In genomic region chr6:42766163-42766670, GRCh38 we compare ENCODE assay signal across 17 cellular contexts. TPM values are rescaled to one million over a fixed set of nuclear protein-coding genes. Genes with fewer than 3 reads are reported as not detected.
DNase-seq lines count a peak whose midpoint lies in the region; ATAC-seq lines count a peak whose summit lies in the region.
"Had no signal": no experiment of that assay in that cellular context is flagged by ENCODE, and none has a peak within 500 bp of the region (broad histone marks: within the 10 kb centered on the region; RNA-seq: fewer than 3 reads in every experiment).

No MANE protein-coding gene starts in this region.

- no peak overlapping the region for H3K27ac ChIP-seq in CD4-positive, CD25-positive, alpha-beta regulatory T cell (ENCODE audit: insufficient read depth, low read length, poor library complexity, severe bottlenecking)
- H3K27ac ChIP-seq in naive thymus-derived CD4-positive, alpha-beta T cell (ENCODE audit: low read depth, low read length), result no peak overlapping the region
- H3K27ac ChIP-seq: ascending aorta, uterus, VCaP had no signal

- H3K4me3 Mint-ChIP-seq in CD4-positive, CD25-positive, alpha-beta regulatory T cell, result no peak overlapping the region
- H3K4me3 Mint-ChIP-seq in naive thymus-derived CD4-positive, alpha-beta T cell, result no peak overlapping the region
- H3K4me3 Mint-ChIP-seq: CD8-positive, alpha-beta T cell; H9 had no signal

- CTCF ChIA-PET in naive thymus-derived CD4-positive, alpha-beta T cell (lab: Charles Lee), result interaction anchor here (0.7 to 1.2 kb wide), 2 partner anchors 65 to 334 kb away, joined by 3 read pairs; no protein-coding TSS in a partner anchor

- intact Hi-C loops in naive thymus-derived CD4-positive, alpha-beta T cell (cut with micrococcal nuclease), result no loop called here

- no peak for DNase-seq in CD4-positive, CD25-positive, alpha-beta regulatory T cell
- peak; percentile 59 for DNase-seq in MG63
- DNase-seq in dermis blood vessel endothelial cell, result peak; percentile 36
- DNase-seq in naive thymus-derived CD4-positive, alpha-beta T cell, result no peak
- no peak for DNase-seq in MV-4-11 (lab: John Stamatoyannopoulos, UW)
- DNase-seq in activated T-cell treated with anti-CD3 and anti-CD28 coated beads for 4 hours, result no peak
- no peak for DNase-seq in activated naive CD4-positive, alpha-beta T cell treated with Interleukin-2 at 50 U/mL for 16 hours
- DNase-seq in activated effector memory CD4-positive, alpha-beta T cell treated with anti-CD3 and anti-CD28 coated beads, Interleukin-2, amount 50 U/mL, for 16 hours, result no peak
- DNase-seq: CD8-positive, alpha-beta T cell; H9; NCI-H446; stimulated activated CD4-positive, alpha-beta T cell treated with anti-CD3 and anti-CD28 coated beads, Interleukin-12 subunit alpha, Interleukin-12 subunit beta, amount 100 ng/mL, for 4 hours; uterus had no signal

- POLR2A ChIA-PET in naive thymus-derived CD4-positive, alpha-beta T cell (lab: Charles Lee), result interaction anchor here (0.5 to 42.6 kb wide), 4 partner anchors 12 to 408 kb away, joined by 3 to 1628 read pairs (median 818); partner anchors contain the start of genes BICRAL and TBCC

- H3K4me3 ChIP-seq in CD4-positive, CD25-positive, alpha-beta regulatory T cell (ENCODE audit: low read depth, low read length), result no peak overlapping the region
- no peak overlapping the region for H3K4me3 ChIP-seq in MG63
- no peak overlapping the region for H3K4me3 ChIP-seq in naive thymus-derived CD4-positive, alpha-beta T cell (ENCODE audit: low read length)
- H3K4me3 ChIP-seq: ascending aorta, uterus had no signal

- peaks cover 24 to 53% (median 29%) of the 10 kb centered on the region in 4 donors for H3K4me1 Mint-ChIP-seq in CD4-positive, CD25-positive, alpha-beta regulatory T cell
- peaks cover 18 to 58% (median 48%) of the 10 kb centered on the region in 7 donors for H3K4me1 Mint-ChIP-seq in naive thymus-derived CD4-positive, alpha-beta T cell

- no peaks in the 10 kb centered on the region for H3K36me3 ChIP-seq in CD4-positive, CD25-positive, alpha-beta regulatory T cell (ENCODE audit: control insufficient read depth, insufficient read depth, low read length)
- H3K36me3 ChIP-seq in MG63, result no peaks in the 10 kb centered on the region
- no peaks in the 10 kb centered on the region for H3K36me3 ChIP-seq in naive thymus-derived CD4-positive, alpha-beta T cell (ENCODE audit: control insufficient read depth in 2 of 3, insufficient read depth in 3 of 3, low read length in 3 of 3)
- H3K36me3 ChIP-seq: uterus had no signal

- H3K36me3 Mint-ChIP-seq in CD4-positive, CD25-positive, alpha-beta regulatory T cell, result peaks cover 16% of the 10 kb centered on the region
- H3K36me3 Mint-ChIP-seq in naive thymus-derived CD4-positive, alpha-beta T cell, result peaks cover 8 to 30% (median 22%) of the 10 kb centered on the region in 5 donors

- ATAC-seq in CD4-positive, CD25-positive, alpha-beta regulatory T cell (ENCODE audit: low read depth in 2 of 2), result no peak
- ATAC-seq in naive thymus-derived CD4-positive, alpha-beta T cell, result no peak
- ATAC-seq: CD8-positive, alpha-beta T cell; Right ventricle myocardium inferior had no signal

- no peaks in the 10 kb centered on the region for H3K27me3 Mint-ChIP-seq in CD4-positive, CD25-positive, alpha-beta regulatory T cell
- H3K27me3 Mint-ChIP-seq in naive thymus-derived CD4-positive, alpha-beta T cell, result no peaks in the 10 kb centered on the region

- peaks cover 24% of the 10 kb centered on the region for H3K4me1 ChIP-seq in CD4-positive, CD25-positive, alpha-beta regulatory T cell (ENCODE audit: control insufficient read depth, insufficient read depth, low read length, poor library complexity, severe bottlenecking)
- H3K4me1 ChIP-seq in naive thymus-derived CD4-positive, alpha-beta T cell (ENCODE audit: control insufficient read depth in 2 of 2, insufficient read depth in 2 of 2, low read length in 2 of 2), result peaks cover 17 to 26% of the 10 kb centered on the region in 2 donors
- H3K4me1 ChIP-seq: uterus had no signal

- H3K27ac Mint-ChIP-seq in CD4-positive, CD25-positive, alpha-beta regulatory T cell, result peak overlapping the region in 2 of 3 donors; percentile 10 to 75
- H3K27ac Mint-ChIP-seq in naive thymus-derived CD4-positive, alpha-beta T cell, result peak overlapping the region in 5 of 9 donors; percentile 2 to 65 (median 15)
- H3K27ac Mint-ChIP-seq: CD8-positive, alpha-beta T cell had no signal

- H3K9me3 ChIP-seq in CD4-positive, CD25-positive, alpha-beta regulatory T cell (ENCODE audit: control insufficient read depth in 2 of 2, low read length in 2 of 2), result no peaks in the 10 kb centered on the region
- H3K9me3 ChIP-seq in MG63, result no peaks in the 10 kb centered on the region
- no peaks in the 10 kb centered on the region for H3K9me3 ChIP-seq in naive thymus-derived CD4-positive, alpha-beta T cell (ENCODE audit: control insufficient read depth in 2 of 3, low read length in 3 of 3)
- H3K9me3 ChIP-seq: ascending aorta, uterus had no signal

- no peaks in the 10 kb centered on the region for H3K27me3 ChIP-seq in CD4-positive, CD25-positive, alpha-beta regulatory T cell (ENCODE audit: control insufficient read depth, insufficient read depth, low read length)
- no peaks in the 10 kb centered on the region for H3K27me3 ChIP-seq in MG63
- no peaks in the 10 kb centered on the region for H3K27me3 ChIP-seq in naive thymus-derived CD4-positive, alpha-beta T cell (ENCODE audit: control insufficient read depth in 2 of 2, insufficient read depth in 2 of 2, low read length in 2 of 2)
- H3K27me3 ChIP-seq: ascending aorta, uterus had no signal

- peaks cover 0 to 3% (median 0%) of the 10 kb centered on the region in 7 donors for H3K9me3 Mint-ChIP-seq in CD4-positive, CD25-positive, alpha-beta regulatory T cell
- H3K9me3 Mint-ChIP-seq in naive thymus-derived CD4-positive, alpha-beta T cell, result peaks cover 0 to 8% (median 0%) of the 10 kb centered on the region in 11 donors
- H3K9me3 Mint-ChIP-seq: CD8-positive, alpha-beta T cell; H9 had no signal

RNA-seq across cellular contexts. Expression of gene BICRAL, which starts 15.6 kb away (rescaled TPM):
- 47.0 TPM for total RNA-seq in CD4-positive, CD25-positive, alpha-beta regulatory T cell
- polyA plus RNA-seq in CD4-positive, CD25-positive, alpha-beta regulatory T cell, result 1 to 10 TPM; 3.3 to 3.8 (median 3.4) TPM
- total RNA-seq in MG63 (2014; rRNA removed; shearing (Covaris generic); ENCODE audit: low replicate concordance), result 0.40 and 2.3 TPM in 2 replicates
- 4.9 and 6.8 TPM in 2 replicates for total RNA-seq in dermis blood vessel endothelial cell
- total RNA-seq in naive thymus-derived CD4-positive, alpha-beta T cell, result 10 to 100 TPM; 26.2 to 35.5 (median 31.8) TPM
- polyA plus RNA-seq in naive thymus-derived CD4-positive, alpha-beta T cell, result 1 to 10 TPM; 2.4 to 5.0 TPM

RNA-seq across cellular contexts. Expression of gene TBCC, which starts 20.3 kb away (rescaled TPM):
- 89.2 TPM for total RNA-seq in CD4-positive, CD25-positive, alpha-beta regulatory T cell
- polyA plus RNA-seq in CD4-positive, CD25-positive, alpha-beta regulatory T cell, result 100 to 1,000 TPM; 117 to 136 (median 134) TPM
- 29.2 and 37.5 TPM in 2 replicates for total RNA-seq in MG63 (2014; rRNA removed; shearing (Covaris generic); ENCODE audit: low replicate concordance)
- total RNA-seq in dermis blood vessel endothelial cell, result 41.9 and 53.4 TPM in 2 replicates
- total RNA-seq in naive thymus-derived CD4-positive, alpha-beta T cell, result 10 to 100 TPM; 39.6 to 74.8 (median 71.4) TPM
- polyA plus RNA-seq in naive thymus-derived CD4-positive, alpha-beta T cell, result 100 to 1,000 TPM; 103 to 119 TPM

RNA-seq across cellular contexts. Expression of gene PRPH2, which starts 43.8 kb away (rescaled TPM):
- total RNA-seq in CD4-positive, CD25-positive, alpha-beta regulatory T cell, result not detected
- under 1 TPM in 3 of 4 donors, not detected in 1; 0.07 to 0.29 (median 0.18) TPM for polyA plus RNA-seq in CD4-positive, CD25-positive, alpha-beta regulatory T cell
- total RNA-seq in MG63 (2014; rRNA removed; shearing (Covaris generic); ENCODE audit: low replicate concordance), result not detected in 2 replicates
- 0.17 and 2.0 TPM in 2 replicates for total RNA-seq in dermis blood vessel endothelial cell
- total RNA-seq in naive thymus-derived CD4-positive, alpha-beta T cell, result not detected
- under 1 TPM; 0.14 to 0.20 TPM for polyA plus RNA-seq in naive thymus-derived CD4-positive, alpha-beta T cell
- total RNA-seq: CD8-positive, alpha-beta T cell had no signal
- polyA plus RNA-seq: neural cell had no signal

Comparison
In these comparisons a context has a peak if more than half of its experiments do, and no peak if none do; other contexts are left out.
1. DNase-seq: peak in MG63 (single experiment) and dermis blood vessel endothelial cell (single experiment); none in CD4-positive, CD25-positive, alpha-beta regulatory T cell (0 of 3), naive thymus-derived CD4-positive, alpha-beta T cell (0 of 9), MV-4-11 (single experiment), activated T-cell treated with anti-CD3 and anti-CD28 coated beads for 4 hours (single experiment), activated naive CD4-positive, alpha-beta T cell treated with Interleukin-2 at 50 U/mL for 16 hours (single experiment) and activated effector memory CD4-positive, alpha-beta T cell treated with anti-CD3 and anti-CD28 coated beads, Interleukin-2, amount 50 U/mL, for 16 hours (single experiment).